ENCODE assay signal across 22 cellular contexts in genomic region chrX:101442095-101442494, GRCh38. TPM values are rescaled to one million over a fixed set of nuclear protein-coding genes. Genes with fewer than 3 reads are reported as not detected.
"Had no signal": no experiment of that assay in that cellular context is flagged by ENCODE, and none has a peak within 500 bp of the region (broad histone marks: within the 10 kb centered on the region; RNA-seq: fewer than 3 reads in every experiment).

No MANE protein-coding gene starts in this region.

- H3K4me3 ChIP-seq: esophagus squamous epithelium, sigmoid colon, testis, upper lobe of left lung had no signal

- H3K27ac ChIP-seq: esophagus squamous epithelium, sigmoid colon, testis, upper lobe of left lung had no signal

- H3K9me3 ChIP-seq: esophagus squamous epithelium, sigmoid colon, testis, upper lobe of left lung had no signal

- H3K4me1 ChIP-seq: esophagus squamous epithelium, sigmoid colon, testis, upper lobe of left lung had no signal

- DNase-seq: activated CD4-positive, alpha-beta T cell treated with anti-CD3 and anti-CD28 coated beads for 4 hours; activated CD4-positive, alpha-beta T cell treated with anti-CD3 and anti-CD28 coated beads, Interleukin-2, amount 50 U/mL, for 48 hours; activated CD4-positive, CD25-positive, alpha-beta regulatory T cell; activated CD8-positive, alpha-beta memory T cell treated with anti-CD3 and anti-CD28 coated beads, Interleukin-2, amount 50 U/mL, for 48 hours; activated naive CD4-positive, alpha-beta T cell treated with Interleukin-2 at 50 U/mL for 16 hours; activated naive CD8-positive, alpha-beta T cell treated with anti-CD3 and anti-CD28 coated beads for 36 hours; activated T-cell treated with anti-CD3 and anti-CD28 coated beads, Interleukin-2, amount 50 U/mL, for 48 hours; cerebellar nuclear complex; cortex of kidney; endodermal cell; esophagus squamous epithelium; foreskin melanocyte; hippocampal formation; nephron progenitor cell; sigmoid colon; stimulated activated CD4-positive, alpha-beta T cell treated with anti-CD3 and anti-CD28 coated beads, Interleukin-2, amount 100 ng/mL, for 48 hours; stimulated activated CD8-positive, alpha-beta memory T cell treated with anti-CD3 and anti-CD28 coated beads, Interleukin-4, amount 100 ng/mL, for 48 hours; stimulated activated naive CD4-positive, alpha-beta T cell; T1000; testis; upper lobe of left lung had no signal

- H3K27me3 ChIP-seq: esophagus squamous epithelium, sigmoid colon, testis, upper lobe of left lung had no signal

RNA-seq across cellular contexts. Expression of gene BTK, which starts 56.1 kb away (rescaled TPM):
- total RNA-seq: myocyte had no signal
